Comparison of ENCODE assay signal across 20 cellular contexts in the genomic region with DNA sequence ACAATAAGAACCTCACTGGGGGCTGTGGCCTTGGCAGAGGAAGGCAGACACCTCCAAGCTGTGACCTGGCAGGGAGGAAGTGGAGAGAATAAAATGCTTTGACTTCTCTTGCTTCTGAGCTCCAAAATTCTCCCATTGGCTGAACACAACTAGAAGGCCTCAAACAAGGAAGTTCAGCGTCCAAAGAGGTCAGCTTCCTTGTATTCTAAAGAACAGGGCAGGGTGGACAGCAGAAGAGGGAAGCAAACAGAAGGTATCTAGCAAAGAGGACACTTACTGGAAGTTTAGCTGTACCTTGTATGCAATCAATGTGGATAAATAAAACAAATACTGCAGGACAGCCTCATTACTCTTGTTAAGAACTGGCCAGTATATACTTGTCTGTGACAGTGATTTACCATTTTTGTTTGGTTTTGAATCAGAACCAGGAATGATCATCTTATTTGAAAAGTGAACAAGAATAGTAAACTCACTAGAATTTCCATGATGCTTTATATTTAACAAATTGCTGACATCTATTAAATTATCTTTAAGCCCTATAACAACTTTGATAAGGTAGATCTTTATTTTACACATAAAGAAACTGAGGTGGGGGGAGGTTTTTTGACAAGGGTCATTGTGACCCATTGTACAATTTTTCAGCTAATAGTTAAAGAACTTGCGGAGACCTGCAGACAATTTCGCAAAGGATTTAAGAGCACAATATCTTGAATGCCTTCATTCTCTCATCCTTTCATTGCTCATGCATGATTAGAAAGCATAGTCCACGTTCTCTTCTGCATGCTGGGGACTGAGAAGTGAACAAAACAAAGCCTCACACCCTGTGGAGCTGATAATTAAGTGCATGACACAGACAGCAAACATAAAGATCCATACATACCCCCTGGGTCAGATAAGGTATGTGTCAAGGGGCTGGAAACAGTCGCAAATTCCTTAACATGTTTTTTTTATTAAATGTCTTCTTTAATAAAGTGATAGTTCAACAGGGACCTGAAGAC.
"Had no signal": no experiment of that assay in that cellular context is flagged by ENCODE, and none has a peak within 500 bp of the region (broad histone marks: within the 10 kb centered on the region; RNA-seq: fewer than 3 reads in every experiment).

No MANE protein-coding gene starts in this region.

- H3K4me3 ChIP-seq: adrenal gland, breast epithelium had no signal

- H3K4me1 Mint-ChIP-seq: activated naive CD8-positive, alpha-beta T cell treated with anti-CD3 and anti-CD28 coated beads, Interleukin-2, amount 10 ng/mL, durations not matched to agents 7 days and 5 days; T-helper 17 cell; WTC11 had no signal

- H3K36me3 ChIP-seq: adrenal gland, breast epithelium had no signal

- H3K36me3 Mint-ChIP-seq: activated naive CD8-positive, alpha-beta T cell treated with anti-CD3 and anti-CD28 coated beads, Interleukin-2, amount 10 ng/mL, durations not matched to agents 7 days and 5 days had no signal

- H3K9me3 ChIP-seq: adrenal gland, breast epithelium had no signal

- H3K27ac ChIP-seq: adrenal gland, breast epithelium had no signal

- DNase-seq: activated CD4-positive, alpha-beta T cell treated with anti-CD3 and anti-CD28 coated beads for 48 hours; activated CD4-positive, alpha-beta T cell treated with anti-CD3 and anti-CD28 coated beads, Interleukin-2, amount 50 U/mL, for 4 hours; activated CD4-positive, CD25-positive, alpha-beta regulatory T cell treated with anti-CD3 and anti-CD28 coated beads, Interleukin-2, amount 50 U/mL, for 72 hours; activated CD8-positive, alpha-beta memory T cell treated with anti-CD3 and anti-CD28 coated beads, Interleukin-2, amount 50 U/mL, for 48 hours; activated CD8-positive, alpha-beta T cell treated with anti-CD3 and anti-CD28 coated beads, Interleukin-2, amount 10 ng/mL, durations not matched to agents 7 days and 5 days; activated naive CD4-positive, alpha-beta T cell treated with anti-CD3 and anti-CD28 coated beads, Interleukin-2, amount 50 U/mL, for 16 hours; activated naive CD8-positive, alpha-beta T cell treated with anti-CD3 and anti-CD28 coated beads, Interleukin-2, amount 10 ng/mL, durations not matched to agents 7 days and 5 days; activated T-cell treated with anti-CD3 and anti-CD28 coated beads, Interleukin-2, amount 50 U/mL, for 1 hour; aorta; caudate nucleus; NCI-H1436 treated with DMSO at 0.1 percent for 48 hours; NCI-H187; NCI-H510A treated with DMSO at 0.1 percent for 48 hours; PC-3; SHP77 treated with DMSO at 0.1 percent for 48 hours; T-helper 17 cell; T-helper 9 cell had no signal

- H3K4me3 Mint-ChIP-seq: activated CD8-positive, alpha-beta T cell treated with anti-CD3 and anti-CD28 coated beads, Interleukin-2, amount 10 ng/mL, durations not matched to agents 7 days and 5 days; activated naive CD8-positive, alpha-beta T cell treated with anti-CD3 and anti-CD28 coated beads, Interleukin-2, amount 10 ng/mL, durations not matched to agents 7 days and 5 days; T-helper 17 cell; WTC11 had no signal

- H3K27me3 Mint-ChIP-seq: activated naive CD8-positive, alpha-beta T cell treated with anti-CD3 and anti-CD28 coated beads, Interleukin-2, amount 10 ng/mL, durations not matched to agents 7 days and 5 days; T-helper 17 cell had no signal

- H3K4me1 ChIP-seq: adrenal gland, breast epithelium had no signal

- H3K27ac Mint-ChIP-seq: activated CD8-positive, alpha-beta T cell treated with anti-CD3 and anti-CD28 coated beads, Interleukin-2, amount 10 ng/mL, durations not matched to agents 7 days and 5 days; activated naive CD8-positive, alpha-beta T cell treated with anti-CD3 and anti-CD28 coated beads, Interleukin-2, amount 10 ng/mL, durations not matched to agents 7 days and 5 days; T-helper 17 cell; WTC11 had no signal

- ATAC-seq: activated CD8-positive, alpha-beta T cell treated with anti-CD3 and anti-CD28 coated beads, Interleukin-2, amount 10 ng/mL, durations not matched to agents 7 days and 5 days; PC-3; T-helper 17 cell; WTC11 had no signal

- H3K27me3 ChIP-seq: adrenal gland, breast epithelium had no signal
